15 cellular contexts compared by ENCODE assay signal in genomic region chr3:183745300-183746098, GRCh38. TPM values are rescaled to one million over a fixed set of nuclear protein-coding genes. Genes with fewer than 3 reads are reported as not detected.
DNase-seq lines count a peak whose midpoint lies in the region; ATAC-seq, FAIRE-seq and TF ChIP-seq lines count a peak whose summit lies in the region.
"Had no signal": no experiment of that assay in that cellular context is flagged by ENCODE, and none has a peak within 500 bp of the region (broad histone marks: within the 10 kb centered on the region; RNA-seq: fewer than 3 reads in every experiment).

No MANE protein-coding gene starts in this region.

- H2AK5ac ChIP-seq in H9 (ENCODE audit: insufficient read length, low read length) = no peak overlapping the region

- WGBS in A549 (ENCODE audit: missing lambda C conversion rate) = 56% methylated on average over 16 of the region's 16 CpGs
- WGBS in H9 (ENCODE audit: extremely low coverage, insufficient read length, low lambda C conversion rate) = no CpG with 5 or more reads among the region's 16 CpGs
- 82% methylated on average over 16 of the region's 16 CpGs for WGBS in esophagus muscularis mucosa

- H4K20me1 ChIP-seq in H9 (ENCODE audit: control insufficient read depth, insufficient read depth, insufficient read length) = no peaks in the 10 kb centered on the region

- H3K27ac ChIP-seq in A549 = peak overlapping the region; percentile 45 to 68; a peak in 5 of 6 replicates
- H3K27ac ChIP-seq in H9 (ENCODE audit: insufficient read length, low read depth, low read length) = no peak overlapping the region
- H3K27ac ChIP-seq in esophagus muscularis mucosa (replicated peaks in 1 of 4) = no peak overlapping the region
- H3K27ac ChIP-seq: hepatocyte, transverse colon had no signal

- intact Hi-C loops in esophagus muscularis mucosa (cut with DNase I) = no loop called here

- H2BK5ac ChIP-seq in H9 (ENCODE audit: insufficient read length, low read length) = no peak overlapping the region

- TF ChIP-seq RAD21 in A549 (conservative IDR thresholded peaks at IDR 0.05 in 1 of 2, IDR thresholded peaks at IDR 0.05 in 1 of 2) = no peak

- no peak for FAIRE-seq in A549 (lab: Jason Lieb, UNC)
- FAIRE-seq: RCC 7860, TTC549 had no signal

- POLR2A ChIA-PET in A549 (lab: Yijun Ruan, JAX) = no interaction called here

- no peaks in the 10 kb centered on the region for H3K79me1 ChIP-seq in H9 (ENCODE audit: insufficient read depth, low read depth, low read length, poor library complexity, severe bottlenecking)

- H2AFZ ChIP-seq in H9 (ENCODE audit: low read length) = no peak overlapping the region
- H2AFZ ChIP-seq: hepatocyte had no signal

- TF ChIP-seq CTCF in A549 (IDR thresholded peaks at IDR 0.05) = no peak
- TF ChIP-seq CTCF in H9 (conservative IDR thresholded peaks at IDR 0.05) = no peak
- no peak for TF ChIP-seq CTCF in astrocyte of the spinal cord (IDR thresholded peaks at IDR 0.05; ENCODE audit: low read depth, low read length)
- TF ChIP-seq CTCF in esophagus muscularis mucosa (IDR thresholded peaks at IDR 0.05) = no peak

- peaks cover 31 to 83% (median 76%) of the 10 kb centered on the region in 3 experiments for H3K36me3 Mint-ChIP-seq in H9 (ENCODE audit: insufficient read depth in 1 of 3, low read depth in 3 of 3)

- TF ChIP-seq POLR2A in A549 (IDR thresholded peaks at IDR 0.05; ENCODE audit: low read length) (no peak), esophagus muscularis mucosa (IDR thresholded peaks at IDR 0.05; ENCODE audit: low read depth) (no peak)

- no peak overlapping the region for H3K4ac ChIP-seq in H9 (ENCODE audit: low read depth, low read length)

- H3K36me3 ChIP-seq in esophagus muscularis mucosa = peaks cover 0 to 42% (median 33%) of the 10 kb centered on the region in 4 donors

- H3K79me2 ChIP-seq in H9 (ENCODE audit: insufficient read depth, low read length) = no peaks in the 10 kb centered on the region
- H3K79me2 ChIP-seq: hepatocyte had no signal

- no peak overlapping the region for H3K56ac ChIP-seq in H9 (ENCODE audit: insufficient read length, low read depth, low read length)

- H2BK12ac ChIP-seq in H9 (ENCODE audit: insufficient read length, low read depth, low read length) = peak overlapping the region; percentile 14

- H2BK15ac ChIP-seq in H9 (ENCODE audit: low read depth, low read length) = no peak overlapping the region

- no peak overlapping the region for H3K23ac ChIP-seq in H9 (ENCODE audit: insufficient read length, low read depth, low read length)

- H3T11ph ChIP-seq in H9 (ENCODE audit: low read length) = no peak overlapping the region

- H4K8ac ChIP-seq in H9 (replicated peaks; ENCODE audit: insufficient read length, low read depth, low read length) = no peak overlapping the region

- H3K4me1 ChIP-seq in A549 = peaks cover 18% of the 10 kb centered on the region
- H3K4me1 ChIP-seq in H9 (ENCODE audit: insufficient read depth, low read length) = peaks cover 4% of the 10 kb centered on the region; the same call in 1 of the 2 replicates
- H3K4me1 ChIP-seq in esophagus muscularis mucosa = no peaks in the 10 kb centered on the region
- H3K4me1 ChIP-seq: transverse colon had no signal

- H3K9ac ChIP-seq in H9 (ENCODE audit: extremely low read depth, insufficient read length, low read length) = no peak overlapping the region

- H3K27me3 Mint-ChIP-seq in H9 (ENCODE audit: low read depth) = no peaks in the 10 kb centered on the region
- H3K27me3 Mint-ChIP-seq: effector memory CD8-positive, alpha-beta T cell had no signal

- no peak overlapping the region for H4K91ac ChIP-seq in H9 (ENCODE audit: insufficient read length, low read depth, low read length)

- H3K4me3 Mint-ChIP-seq in H9 = no peak overlapping the region
- H3K4me3 Mint-ChIP-seq: effector memory CD8-positive, alpha-beta T cell had no signal

- H4K5ac ChIP-seq in H9 (ENCODE audit: insufficient read length, low read depth, low read length) = no peak overlapping the region

- TF ChIP-seq EP300 in A549 (IDR thresholded peaks at IDR 0.05) (no peak), esophagus muscularis mucosa (IDR thresholded peaks at IDR 0.05) (no peak)

- H3K4me2 ChIP-seq in A549 = peak overlapping the region; percentile 60
- no peak overlapping the region for H3K4me2 ChIP-seq in H9 (ENCODE audit: insufficient read depth, insufficient read length, low read length)
- H3K4me2 ChIP-seq: hepatocyte had no signal

- H3K23me2 ChIP-seq in H9 (ENCODE audit: insufficient read length, low read depth, low read length, poor library complexity, severe bottlenecking) = no peaks in the 10 kb centered on the region

- H3K4me3 ChIP-seq in A549 (no peak overlapping the region), astrocyte of the spinal cord (ENCODE audit: low read depth, low read length) (no peak overlapping the region), esophagus muscularis mucosa (no peak overlapping the region)
- H3K4me3 ChIP-seq: hepatocyte, skin epidermis, transverse colon had no signal

- peaks cover 0 to 5% of the 10 kb centered on the region in 2 experiments; a peak in 2 of 5 replicates for H3K9me3 Mint-ChIP-seq in H9
- H3K9me3 Mint-ChIP-seq: effector memory CD8-positive, alpha-beta T cell had no signal

- no peak overlapping the region for H2BK120ac ChIP-seq in H9 (ENCODE audit: low read depth, low read length, poor library complexity, severe bottlenecking)

- H3K4me1 Mint-ChIP-seq in H9 = peaks cover 21 to 29% of the 10 kb centered on the region in 2 experiments

- H3K18ac ChIP-seq in H9 (ENCODE audit: insufficient read length, low read depth, low read length) = peak overlapping the region; percentile 12

- CTCF ChIA-PET in A549 (lab: Yijun Ruan, JAX) = interaction anchor here (1.7 kb wide), 1 partner anchor 9 kb away, joined by 4 read pairs; no protein-coding TSS in a partner anchor

- ATAC-seq in A549 (peak in 1 of 2 experiments; percentile 76; a peak in 3 of 6 replicates), GM18498 (IDR thresholded peaks at IDR 0.05; ENCODE audit: unreplicated experiment) (no peak)
- ATAC-seq: effector memory CD8-positive, alpha-beta T cell had no signal

- H3K9me3 ChIP-seq in A549 (no peaks in the 10 kb centered on the region), H9 (ENCODE audit: control insufficient read depth, low read depth, low read length) (no peaks in the 10 kb centered on the region), esophagus muscularis mucosa (no peaks in the 10 kb centered on the region)
- H3K9me3 ChIP-seq: transverse colon had no signal

- H3K27ac Mint-ChIP-seq in H9 = peak overlapping the region; percentile 79 to 94 (median 92); a peak in 6 of 7 replicates

- no peak overlapping the region for H3K14ac ChIP-seq in H9 (ENCODE audit: insufficient read depth, low read length)

- no peaks in the 10 kb centered on the region for H3K27me3 ChIP-seq in H9 (ENCODE audit: insufficient read depth, low read length)
- H3K27me3 ChIP-seq in esophagus muscularis mucosa = no peaks in the 10 kb centered on the region
- H3K27me3 ChIP-seq: hepatocyte, transverse colon had no signal

- peak in 1 of 2 experiments; percentile 55 for DNase-seq in A549 (ENCODE audit: low read depth in 1 of 2, low spot score in 1 of 2)
- DNase-seq in H9 = peak; percentile 39
- peak; percentile 33 for DNase-seq in astrocyte of the spinal cord (ENCODE audit: low read depth, low spot score)
- peak; percentile 28 for DNase-seq in kidney tubule cell (ENCODE audit: low spot score)
- DNase-seq in esophagus muscularis mucosa (ENCODE audit: extremely low spot score) = no peak
- no peak for DNase-seq in COLO668 (lab: John Stamatoyannopoulos, UW; ENCODE audit: unreplicated experiment)
- no peak for DNase-seq in DMS153 treated with DMSO at 0.1 percent for 48 hours (lab: John Stamatoyannopoulos, UW; ENCODE audit: unreplicated experiment)
- DNase-seq: effector memory CD8-positive, alpha-beta T cell; NCI-H2171 treated with DMSO at 0.1 percent for 48 hours; transverse colon had no signal

- in situ Hi-C loops in astrocyte of the spinal cord (cut with HindIII; ENCODE audit: low sequenced_read_pairs) = no loop called here

- no peak overlapping the region for H2BK20ac ChIP-seq in H9 (ENCODE audit: low read depth, low read length, poor library complexity, severe bottlenecking)

TF ChIP-seq in A549, 52 proteins besides CTCF, POLR2A, EP300 and RAD21:
- TF ChIP-seq CEBPB (IDR thresholded peaks at IDR 0.05) (peak in 1 of 2 experiments; percentile 22; a peak in 1 of 4 replicates), TFCP2L1 (CRISPR knock-in tag; IDR thresholded peaks at IDR 0.05) (no peak)

RNA-seq across cellular contexts. Expression of gene YEATS2, which starts 47.9 kb away (rescaled TPM):
- polyA plus RNA-seq in A549 (2011; rRNA removed) (15.3 and 17.4 TPM in 2 replicates), A549 (2017; fragmentation: RNase III; extraction: RNeasy Plus Mini Kit Qiagen cat#74134 plus additional on column Dnase treatment) (11.2 to 12.6 TPM (median 11.9 TPM) in 3 replicates)
- 10.4 and 12.8 TPM in 2 replicates for polyA plus RNA-seq in A549 (2012; cell fraction: cytosol; rRNA removed)
- 15.7 and 17.8 TPM in 2 replicates for polyA plus RNA-seq in A549 (2012; cell fraction: nucleus; rRNA removed)
- 15.6 and 17.0 TPM in 2 replicates for polyA minus RNA-seq in A549 (2011; rRNA and poly(A)+ RNA removed)
- total RNA-seq in H9 (2021) (37.7 and 40.3 TPM in 2 replicates), esophagus muscularis mucosa (10 to 100 TPM; 18.2 to 34.3 (median 29.5) TPM)

Comparison
In these comparisons a context has a peak if more than half of its experiments do, and no peak if none do; other contexts are left out.
1. DNase-seq: peak in H9 (single experiment), astrocyte of the spinal cord (single experiment) and kidney tubule cell (single experiment); none in esophagus muscularis mucosa (single experiment), COLO668 (single experiment) and DMS153 treated with DMSO at 0.1 percent for 48 hours (single experiment).
2. H3K27ac ChIP-seq: peak in A549 (2 of 2); none in H9 (single experiment) and esophagus muscularis mucosa (0 of 4).